In genomic region chr11:85171648-85172257, GRCh38 we compare ENCODE assay signal across 22 cellular contexts.
"Had no signal": no experiment of that assay in that cellular context is flagged by ENCODE, and none has a peak within 500 bp of the region (broad histone marks: within the 10 kb centered on the region; RNA-seq: fewer than 3 reads in every experiment).

No MANE protein-coding gene starts in this region.

- H3K36me3 Mint-ChIP-seq: activated CD4-positive, alpha-beta memory T cell treated with anti-CD3 and anti-CD28 coated beads for 36 hours; activated naive CD4-positive, alpha-beta T cell treated with anti-CD3 and anti-CD28 coated beads, Interleukin-2, amount 10 ng/mL, durations not matched to agents 7 days and 5 days had no signal

- H3K27me3 Mint-ChIP-seq: activated CD4-positive, alpha-beta memory T cell treated with anti-CD3 and anti-CD28 coated beads for 36 hours; activated naive CD4-positive, alpha-beta T cell treated with anti-CD3 and anti-CD28 coated beads, Interleukin-2, amount 10 ng/mL, durations not matched to agents 7 days and 5 days; natural killer cell treated with Interleukin-12 subunit alpha and Interleukin-12 subunit beta and Interleukin-15 and Interleukin-18, amount 100 ng/mL, for 72 hours had no signal

- H3K4me3 ChIP-seq: colonic mucosa, heart right ventricle, lower lobe of right lung, ovary, prostate gland had no signal

- H3K36me3 ChIP-seq: brain microvascular endothelial cell, colonic mucosa, heart right ventricle, lower lobe of right lung, neutrophil, ovary, prostate gland had no signal

- H3K4me1 ChIP-seq: colonic mucosa, lower lobe of right lung, prostate gland had no signal

- H3K27me3 ChIP-seq: brain microvascular endothelial cell, colonic mucosa, heart right ventricle, neutrophil, ovary had no signal

- H3K27ac Mint-ChIP-seq: activated CD4-positive, alpha-beta memory T cell treated with anti-CD3 and anti-CD28 coated beads for 36 hours; activated naive CD4-positive, alpha-beta T cell treated with anti-CD3 and anti-CD28 coated beads, Interleukin-2, amount 10 ng/mL, durations not matched to agents 7 days and 5 days; activated T-cell treated with anti-CD3 and anti-CD28 coated beads, Interleukin-2, amount 50 U/mL, for 72 hours; natural killer cell treated with Interleukin-12 subunit alpha and Interleukin-12 subunit beta and Interleukin-15 and Interleukin-18, amount 100 ng/mL, for 72 hours; T-helper 1 cell treated with Interleukin-12 subunit alpha and Interleukin-12 subunit beta and Interleukin-4 antibody, amounts not matched to agents 30 μg/mL and 1 μg/mL, for 36 hours had no signal

- H3K4me1 Mint-ChIP-seq: activated naive CD4-positive, alpha-beta T cell treated with anti-CD3 and anti-CD28 coated beads, Interleukin-2, amount 10 ng/mL, durations not matched to agents 7 days and 5 days had no signal

- H3K9me3 ChIP-seq: colonic mucosa, neutrophil, ovary, prostate gland had no signal

- DNase-seq: activated CD4-positive, alpha-beta memory T cell treated with anti-CD3 and anti-CD28 coated beads for 36 hours; activated CD4-positive, alpha-beta T cell treated with anti-CD3 and anti-CD28 coated beads for 48 hours; activated CD4-positive, CD25-positive, alpha-beta regulatory T cell; activated effector memory CD4-positive, alpha-beta T cell treated with anti-CD3 and anti-CD28 coated beads, Interleukin-2, amount 50 U/mL, for 16 hours; activated naive CD4-positive, alpha-beta T cell treated with anti-CD3 and anti-CD28 coated beads, Interleukin-2, amount 10 ng/mL, durations not matched to agents 7 days and 5 days; activated T-cell treated with anti-CD3 and anti-CD28 coated beads, Interleukin-2, amount 50 U/mL, for 72 hours; amygdala; brain microvascular endothelial cell; central memory CD4-positive, alpha-beta T cell; colonic mucosa; foreskin fibroblast; heart right ventricle; lower lobe of right lung; ovary; stimulated activated CD4-positive, alpha-beta T cell treated with anti-CD3 and anti-CD28 coated beads, Interleukin-4, amount 100 ng/mL, for 24 hours; stimulated activated naive CD4-positive, alpha-beta T cell treated with Interleukin-2 at 50 U/mL for 16 hours; T1000 had no signal

- H3K4me3 Mint-ChIP-seq: activated CD4-positive, alpha-beta memory T cell treated with anti-CD3 and anti-CD28 coated beads for 36 hours; activated naive CD4-positive, alpha-beta T cell treated with anti-CD3 and anti-CD28 coated beads, Interleukin-2, amount 10 ng/mL, durations not matched to agents 7 days and 5 days; activated T-cell treated with anti-CD3 and anti-CD28 coated beads, Interleukin-2, amount 50 U/mL, for 72 hours; natural killer cell treated with Interleukin-12 subunit alpha and Interleukin-12 subunit beta and Interleukin-15 and Interleukin-18, amount 100 ng/mL, for 72 hours; T-helper 1 cell treated with Interleukin-12 subunit alpha and Interleukin-12 subunit beta and Interleukin-4 antibody, amounts not matched to agents 30 μg/mL and 1 μg/mL, for 36 hours had no signal

- ATAC-seq: activated T-cell treated with anti-CD3 and anti-CD28 coated beads, Interleukin-2, amount 50 U/mL, for 72 hours; heart right ventricle; left lobe of liver; lower lobe of right lung had no signal

- H3K27ac ChIP-seq: brain microvascular endothelial cell, colonic mucosa, heart right ventricle, lower lobe of right lung, neutrophil, ovary, prostate gland had no signal
